23 cellular contexts compared by ENCODE assay signal in the genomic region with DNA sequence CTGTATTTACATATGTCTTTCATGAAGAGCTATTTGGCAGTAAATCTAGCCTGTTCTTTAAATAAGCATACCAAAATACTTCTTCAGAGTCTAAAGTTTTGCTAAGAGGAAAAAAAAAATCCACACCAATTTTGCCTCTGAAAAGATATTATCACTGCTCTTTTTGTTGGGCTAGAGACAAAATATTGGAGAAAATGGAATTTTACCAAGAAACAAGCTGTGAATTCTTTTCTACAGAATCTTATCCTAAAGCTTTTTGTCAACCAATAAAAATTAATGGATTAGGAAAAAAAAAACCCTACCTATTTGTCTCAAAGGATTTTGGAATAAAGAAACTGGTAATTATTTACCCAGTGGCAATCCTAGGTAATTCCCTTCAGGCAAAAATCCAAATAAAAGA.
"Had no signal": no experiment of that assay in that cellular context is flagged by ENCODE, and none has a peak within 500 bp of the region (broad histone marks: within the 10 kb centered on the region; RNA-seq: fewer than 3 reads in every experiment).

No MANE protein-coding gene starts in this region.

- DNase-seq: activated CD4-positive, alpha-beta memory T cell treated with anti-CD3 and anti-CD28 coated beads, Interleukin-2, amount 10 ng/mL, durations not matched to agents 7 days and 5 days; activated CD4-positive, alpha-beta T cell treated with anti-CD3 and anti-CD28 coated beads for 1 hour; activated CD4-positive, alpha-beta T cell treated with anti-CD3 and anti-CD28 coated beads for 4 hours; activated CD4-positive, alpha-beta T cell treated with anti-CD3 and anti-CD28 coated beads, Interleukin-2, amount 10 ng/mL, durations not matched to agents 7 days and 5 days; activated CD4-positive, alpha-beta T cell treated with anti-CD3 and anti-CD28 coated beads, Interleukin-2, amount 50 U/mL, for 4 hours; activated CD8-positive, alpha-beta memory T cell treated with anti-CD3 and anti-CD28 coated beads, Interleukin-2, amount 50 U/mL, for 48 hours; activated effector memory CD4-positive, alpha-beta T cell treated with Interleukin-2 at 50 U/mL for 16 hours; activated gamma-delta T cell treated with Interleukin-2 at 50 U/mL for 16 hours; activated naive CD4-positive, alpha-beta T cell treated with anti-CD3 and anti-CD28 coated beads, Interleukin-2, amount 50 U/mL, for 16 hours; activated naive CD4-positive, alpha-beta T cell treated with Interleukin-2 at 50 U/mL for 16 hours; activated T-cell treated with anti-CD3 and anti-CD28 coated beads for 4 hours; activated T-cell treated with anti-CD3 and anti-CD28 coated beads, Interleukin-2, amount 50 U/mL, for 24 hours; adrenal gland; amygdala; aorta; body of pancreas; central memory CD4-positive, alpha-beta T cell; cerebellar nuclear complex; colonic mucosa; effector CD8-positive, alpha-beta T cell; foreskin fibroblast; head of caudate nucleus; T-helper 2 cell had no signal

- H3K4me1 ChIP-seq: adrenal gland, colonic mucosa had no signal

- H3K4me3 ChIP-seq: adrenal gland, body of pancreas, colonic mucosa had no signal

- H3K36me3 ChIP-seq: adrenal gland, colonic mucosa had no signal

- H3K9me3 ChIP-seq: adrenal gland, body of pancreas had no signal

- H3K27ac ChIP-seq: adrenal gland, body of pancreas, colonic mucosa had no signal

- H3K27me3 ChIP-seq: adrenal gland, body of pancreas, colonic mucosa had no signal
